Comparison of ENCODE assay signal across 1 cellular context in the genomic region with DNA sequence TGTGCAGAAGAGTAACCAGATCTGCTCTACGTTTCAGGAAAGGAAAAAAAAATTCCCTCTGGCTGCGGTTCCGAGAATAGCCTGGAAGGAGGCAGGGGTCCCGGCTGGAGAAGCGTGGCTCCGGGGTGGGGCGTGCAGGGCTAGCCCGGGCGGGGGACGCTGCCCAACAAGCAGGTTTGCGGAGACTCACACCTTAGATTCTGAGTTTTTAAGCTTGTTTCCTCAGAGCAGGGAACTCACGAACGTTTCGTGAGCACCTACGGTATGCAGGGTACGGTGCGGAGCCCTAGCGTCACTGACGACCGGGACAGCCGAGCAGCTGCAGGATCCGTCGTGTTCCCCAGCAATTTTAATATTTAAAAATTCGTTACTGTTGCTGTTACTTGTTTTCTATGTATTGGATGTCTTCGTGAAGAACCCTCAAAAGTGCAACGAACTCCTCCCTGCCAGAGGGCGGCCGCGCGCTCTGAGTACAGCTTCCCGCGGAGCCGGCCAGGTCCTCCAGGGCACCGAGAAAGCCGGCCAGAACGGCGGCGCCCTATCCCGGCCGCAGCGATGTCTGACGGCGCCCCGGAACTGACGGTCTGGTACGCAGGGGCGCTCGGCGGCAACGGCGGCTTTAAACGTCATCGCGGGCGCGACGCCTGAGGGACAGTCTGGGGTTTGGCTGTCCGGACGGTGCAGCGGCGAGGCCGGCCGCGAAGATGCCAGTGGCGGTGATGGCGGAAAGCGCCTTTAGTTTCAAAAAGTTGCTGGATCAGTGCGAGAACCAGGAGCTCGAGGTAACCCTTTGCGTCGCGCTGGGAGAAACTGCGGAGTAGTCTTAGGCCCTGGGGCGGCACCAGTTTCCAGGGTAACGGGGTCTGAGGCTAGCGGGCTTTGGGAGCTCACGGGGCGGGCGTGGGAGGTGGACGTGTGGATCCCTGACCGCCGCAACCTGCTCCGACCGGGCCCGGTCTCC.
TF ChIP-seq lines count a peak whose summit lies in the region.

COPS8 (plus strand) TSS at position 629 of the 961 bp plus-strand sequence; CDS start at position 705, 76 bp downstream.

TF ChIP-seq in HEK293, 187 proteins besides CTCF, POLR2A, EP300 and RAD21 (continued from another document and continues in another):
- TF ChIP-seq, protein P1, sequence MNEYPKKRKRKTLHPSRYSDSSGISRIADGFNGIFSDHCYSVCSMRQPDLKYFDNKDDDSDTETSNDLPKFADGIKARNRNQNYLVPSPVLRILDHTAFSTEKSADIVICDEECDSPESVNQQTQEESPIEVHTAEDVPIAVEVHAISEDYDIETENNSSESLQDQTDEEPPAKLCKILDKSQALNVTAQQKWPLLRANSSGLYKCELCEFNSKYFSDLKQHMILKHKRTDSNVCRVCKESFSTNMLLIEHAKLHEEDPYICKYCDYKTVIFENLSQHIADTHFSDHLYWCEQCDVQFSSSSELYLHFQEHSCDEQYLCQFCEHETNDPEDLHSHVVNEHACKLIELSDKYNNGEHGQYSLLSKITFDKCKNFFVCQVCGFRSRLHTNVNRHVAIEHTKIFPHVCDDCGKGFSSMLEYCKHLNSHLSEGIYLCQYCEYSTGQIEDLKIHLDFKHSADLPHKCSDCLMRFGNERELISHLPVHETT (tag by site-specific recombination; IDR thresholded peaks at IDR 0.05), result peak; percentile 83
- peak; percentile 25; the same call in 1 of the 2 replicates for TF ChIP-seq ZNF221 (tag by site-specific recombination; IDR thresholded peaks at IDR 0.05; ENCODE audit: borderline replicate concordance)
- no peak for TF ChIP-seq ZNF114 (tag by site-specific recombination; IDR thresholded peaks at IDR 0.05)
- TF ChIP-seq ZBTB20 (tag by site-specific recombination; IDR thresholded peaks at IDR 0.05), result peak; percentile 87; the same call in 1 of the 2 replicates
- no peak for TF ChIP-seq ZNF830 (tag by site-specific recombination; IDR thresholded peaks at IDR 0.05; ENCODE audit: low read depth)
- peak; percentile 52; the same call in 1 of the 2 replicates for TF ChIP-seq ZNF843 (tag by site-specific recombination; IDR thresholded peaks at IDR 0.05)
- peak; percentile 49 for TF ChIP-seq REST (tag by site-specific recombination; IDR thresholded peaks at IDR 0.05)
- TF ChIP-seq ZNF518A (tag by site-specific recombination; conservative IDR thresholded peaks at IDR 0.05; ENCODE audit: low read depth), result peak; percentile 76
- TF ChIP-seq, protein P2, sequence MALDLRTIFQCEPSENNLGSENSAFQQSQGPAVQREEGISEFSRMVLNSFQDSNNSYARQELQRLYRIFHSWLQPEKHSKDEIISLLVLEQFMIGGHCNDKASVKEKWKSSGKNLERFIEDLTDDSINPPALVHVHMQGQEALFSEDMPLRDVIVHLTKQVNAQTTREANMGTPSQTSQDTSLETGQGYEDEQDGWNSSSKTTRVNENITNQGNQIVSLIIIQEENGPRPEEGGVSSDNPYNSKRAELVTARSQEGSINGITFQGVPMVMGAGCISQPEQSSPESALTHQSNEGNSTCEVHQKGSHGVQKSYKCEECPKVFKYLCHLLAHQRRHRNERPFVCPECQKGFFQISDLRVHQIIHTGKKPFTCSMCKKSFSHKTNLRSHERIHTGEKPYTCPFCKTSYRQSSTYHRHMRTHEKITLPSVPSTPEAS (tag by site-specific recombination; IDR thresholded peaks at IDR 0.05), result peak; percentile 23; the same call in 1 of the 2 replicates
- TF ChIP-seq ZXDB (tag by site-specific recombination; IDR thresholded peaks at IDR 0.05), result peak; percentile 99
- 0 out of 2 replicates have a peak, but pooled peaks have one; percentile 24 for TF ChIP-seq ZSCAN23 (tag by site-specific recombination; IDR thresholded peaks at IDR 0.05)
- TF ChIP-seq, protein P3, sequence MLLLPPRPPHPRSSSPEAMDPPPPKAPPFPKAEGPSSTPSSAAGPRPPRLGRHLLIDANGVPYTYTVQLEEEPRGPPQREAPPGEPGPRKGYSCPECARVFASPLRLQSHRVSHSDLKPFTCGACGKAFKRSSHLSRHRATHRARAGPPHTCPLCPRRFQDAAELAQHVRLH (tag by site-specific recombination; IDR thresholded peaks at IDR 0.05), result peak; percentile 77
- peak; percentile 92 for TF ChIP-seq ZSCAN16 (tag by site-specific recombination; IDR thresholded peaks at IDR 0.05)
- no peak for TF ChIP-seq ZNF600 (tag by site-specific recombination; IDR thresholded peaks at IDR 0.05)
- TF ChIP-seq, protein P4, sequence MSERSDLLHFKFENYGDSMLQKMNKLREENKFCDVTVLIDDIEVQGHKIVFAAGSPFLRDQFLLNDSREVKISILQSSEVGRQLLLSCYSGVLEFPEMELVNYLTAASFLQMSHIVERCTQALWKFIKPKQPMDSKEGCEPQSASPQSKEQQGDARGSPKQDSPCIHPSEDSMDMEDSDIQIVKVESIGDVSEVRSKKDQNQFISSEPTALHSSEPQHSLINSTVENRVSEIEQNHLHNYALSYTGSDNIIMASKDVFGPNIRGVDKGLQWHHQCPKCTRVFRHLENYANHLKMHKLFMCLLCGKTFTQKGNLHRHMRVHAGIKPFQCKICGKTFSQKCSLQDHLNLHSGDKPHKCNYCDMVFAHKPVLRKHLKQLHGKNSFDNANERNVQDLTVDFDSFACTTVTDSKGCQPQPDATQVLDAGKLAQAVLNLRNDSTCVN (tag by site-specific recombination; optimal IDR thresholded peaks at IDR 0.05), result peak; percentile 64
- TF ChIP-seq ZNF2 (tag by site-specific recombination; IDR thresholded peaks at IDR 0.05), result peak; percentile 63; the same call in 1 of the 2 replicates
- TF ChIP-seq SP7 (tag by site-specific recombination; IDR thresholded peaks at IDR 0.05), result peak; percentile 70; the same call in 1 of the 2 replicates
- peak; percentile 70; the same call in 1 of the 2 replicates for TF ChIP-seq ZNF501 (tag by site-specific recombination; IDR thresholded peaks at IDR 0.05)
- TF ChIP-seq BCL11B (tag by site-specific recombination; IDR thresholded peaks at IDR 0.05; ENCODE audit: low read depth), result peak; percentile 49; the same call in 1 of the 2 replicates
- no peak for TF ChIP-seq ZFP69B (tag by site-specific recombination; IDR thresholded peaks at IDR 0.05)
- peak; percentile 51 for TF ChIP-seq ZNF660 (tag by site-specific recombination; IDR thresholded peaks at IDR 0.05)
- TF ChIP-seq ZNF629 (tag by site-specific recombination; IDR thresholded peaks at IDR 0.05), result peak; percentile 93
- no peak for TF ChIP-seq KLF9 (tag by site-specific recombination; IDR thresholded peaks at IDR 0.05; ENCODE audit: low read depth)
- TF ChIP-seq ZIC2 (tag by site-specific recombination; IDR thresholded peaks at IDR 0.05), result 0 out of 2 replicates have a peak, but pooled peaks have one; percentile 36
- peak; percentile 88 for TF ChIP-seq ZBTB10 (tag by site-specific recombination; IDR thresholded peaks at IDR 0.05)
- peak; percentile 97 for TF ChIP-seq ZNF335 (tag by site-specific recombination; conservative IDR thresholded peaks at IDR 0.05)
- TF ChIP-seq ZNF341 (tag by site-specific recombination; IDR thresholded peaks at IDR 0.05; ENCODE audit: low read depth), result peak; percentile 71
- no peak for TF ChIP-seq ZNF274 (IDR thresholded peaks at IDR 0.05; ENCODE audit: low read length)
- no peak for TF ChIP-seq ZNF274 (tag by site-specific recombination; IDR thresholded peaks at IDR 0.05; ENCODE audit: borderline replicate concordance)
- TF ChIP-seq, protein P5, sequence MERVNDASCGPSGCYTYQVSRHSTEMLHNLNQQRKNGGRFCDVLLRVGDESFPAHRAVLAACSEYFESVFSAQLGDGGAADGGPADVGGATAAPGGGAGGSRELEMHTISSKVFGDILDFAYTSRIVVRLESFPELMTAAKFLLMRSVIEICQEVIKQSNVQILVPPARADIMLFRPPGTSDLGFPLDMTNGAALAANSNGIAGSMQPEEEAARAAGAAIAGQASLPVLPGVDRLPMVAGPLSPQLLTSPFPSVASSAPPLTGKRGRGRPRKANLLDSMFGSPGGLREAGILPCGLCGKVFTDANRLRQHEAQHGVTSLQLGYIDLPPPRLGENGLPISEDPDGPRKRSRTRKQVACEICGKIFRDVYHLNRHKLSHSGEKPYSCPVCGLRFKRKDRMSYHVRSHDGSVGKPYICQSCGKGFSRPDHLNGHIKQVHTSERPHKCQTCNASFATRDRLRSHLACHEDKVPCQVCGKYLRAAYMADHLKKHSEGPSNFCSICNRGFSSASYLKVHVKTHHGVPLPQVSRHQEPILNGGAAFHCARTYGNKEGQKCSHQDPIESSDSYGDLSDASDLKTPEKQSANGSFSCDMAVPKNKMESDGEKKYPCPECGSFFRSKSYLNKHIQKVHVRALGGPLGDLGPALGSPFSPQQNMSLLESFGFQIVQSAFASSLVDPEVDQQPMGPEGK (tag by site-specific recombination; IDR thresholded peaks at IDR 0.05), result peak; percentile 24; the same call in 1 of the 2 replicates
- 0 out of 2 replicates have a peak, but pooled peaks have one; percentile 47 for TF ChIP-seq HOXD13 (CRISPR knock-in tag; IDR thresholded peaks at IDR 0.05; ENCODE audit: borderline replicate concordance)
- TF ChIP-seq TRIM28 (IDR thresholded peaks at IDR 0.05; ENCODE audit: borderline replicate concordance, low read length), result no peak
- peak; percentile 14; the same call in 1 of the 2 replicates for TF ChIP-seq ZNF394 (tag by site-specific recombination; IDR thresholded peaks at IDR 0.05; ENCODE audit: borderline replicate concordance)
- no peak for TF ChIP-seq ZNF768 (tag by site-specific recombination; IDR thresholded peaks at IDR 0.05)
- TF ChIP-seq ZBTB8A (tag by site-specific recombination; IDR thresholded peaks at IDR 0.05), result peak; percentile 77
- TF ChIP-seq SP2 (tag by site-specific recombination; IDR thresholded peaks at IDR 0.05), result peak; percentile 73
- TF ChIP-seq ZNF324 (tag by site-specific recombination; IDR thresholded peaks at IDR 0.05), result peak; percentile 71; the same call in 1 of the 2 replicates
- no peak for TF ChIP-seq ZBTB1 (tag by site-specific recombination; IDR thresholded peaks at IDR 0.05)
